ENCODE assay signal across 1 cellular context in genomic region chr7:149714910-149715471, GRCh38.
TF ChIP-seq lines count a peak whose summit lies in the region.

No MANE protein-coding gene starts in this region.

TF ChIP-seq in HepG2, 621 proteins besides CTCF, POLR2A, EP300 and RAD21 (continued from another document and continues in another):
- TF ChIP-seq GRHL1 (CRISPR knock-in tag; conservative IDR thresholded peaks at IDR 0.05) (no peak), RELA (CRISPR knock-in tag; IDR thresholded peaks at IDR 0.05) (peak; percentile 68; the same call in 1 of the 2 replicates), ZBTB7B (CRISPR knock-in tag; IDR thresholded peaks at IDR 0.05) (peak; percentile 55; the same call in 1 of the 2 replicates), SNAPC5 (CRISPR knock-in tag; IDR thresholded peaks at IDR 0.05; ENCODE audit: borderline replicate concordance) (no peak), ZNF337 (CRISPR knock-in tag; IDR thresholded peaks at IDR 0.05; ENCODE audit: borderline replicate concordance, low read depth) (no peak), ZNF607 (CRISPR knock-in tag; IDR thresholded peaks at IDR 0.05; ENCODE audit: borderline replicate concordance) (peak; percentile 62; the same call in 1 of the 2 replicates), ZC3H13 (CRISPR knock-in tag; IDR thresholded peaks at IDR 0.05) (no peak), ZBTB14 (CRISPR knock-in tag; IDR thresholded peaks at IDR 0.05) (peak; percentile 6; the same call in 1 of the 2 replicates), ZFYVE20 (CRISPR knock-in tag; IDR thresholded peaks at IDR 0.05; ENCODE audit: borderline replicate concordance, low read depth) (no peak), GATAD1 (CRISPR knock-in tag; IDR thresholded peaks at IDR 0.05) (peak; percentile 44), NCOR1 (IDR thresholded peaks at IDR 0.05; ENCODE audit: borderline replicate concordance, low read length) (no peak), TAF1 (CRISPR knock-in tag; IDR thresholded peaks at IDR 0.05) (0 out of 2 replicates have a peak, but pooled peaks have one; percentile 31), CHD4 (IDR thresholded peaks at IDR 0.05; ENCODE audit: borderline replicate concordance, low read length) (no peak), ZNF589 (CRISPR knock-in tag; conservative IDR thresholded peaks at IDR 0.05) (0 out of 2 replicates have a peak, but pooled peaks have one; percentile 42), ETV5 (CRISPR knock-in tag; IDR thresholded peaks at IDR 0.05; ENCODE audit: borderline replicate concordance) (no peak), ZSCAN31 (CRISPR knock-in tag; IDR thresholded peaks at IDR 0.05; ENCODE audit: low read depth) (peak; percentile 79; the same call in 1 of the 2 replicates), POLR2G (IDR thresholded peaks at IDR 0.05; ENCODE audit: low read depth, low read length) (0 out of 2 replicates have a peak, but pooled peaks have one; percentile 40), ZNF768 (CRISPR knock-in tag; IDR thresholded peaks at IDR 0.05) (0 out of 2 replicates have a peak, but pooled peaks have one; percentile 38), ZNF431 (CRISPR knock-in tag; IDR thresholded peaks at IDR 0.05; ENCODE audit: borderline replicate concordance, low read depth) (0 out of 2 replicates have a peak, but pooled peaks have one; percentile 11), NFRKB (IDR thresholded peaks at IDR 0.05) (no peak), GABPB1 (CRISPR knock-in tag; IDR thresholded peaks at IDR 0.05) (peak; percentile 80), ZFX (CRISPR knock-in tag; IDR thresholded peaks at IDR 0.05; ENCODE audit: low read depth) (peak; percentile 89), SIN3A (IDR thresholded peaks at IDR 0.05; ENCODE audit: borderline replicate concordance, low read depth, low read length) (peak; percentile 56; the same call in 1 of the 2 replicates), ZNF276 (CRISPR knock-in tag; IDR thresholded peaks at IDR 0.05; ENCODE audit: low read depth) (peak; percentile 23; the same call in 1 of the 2 replicates)
- TF ChIP-seq, protein P1, sequence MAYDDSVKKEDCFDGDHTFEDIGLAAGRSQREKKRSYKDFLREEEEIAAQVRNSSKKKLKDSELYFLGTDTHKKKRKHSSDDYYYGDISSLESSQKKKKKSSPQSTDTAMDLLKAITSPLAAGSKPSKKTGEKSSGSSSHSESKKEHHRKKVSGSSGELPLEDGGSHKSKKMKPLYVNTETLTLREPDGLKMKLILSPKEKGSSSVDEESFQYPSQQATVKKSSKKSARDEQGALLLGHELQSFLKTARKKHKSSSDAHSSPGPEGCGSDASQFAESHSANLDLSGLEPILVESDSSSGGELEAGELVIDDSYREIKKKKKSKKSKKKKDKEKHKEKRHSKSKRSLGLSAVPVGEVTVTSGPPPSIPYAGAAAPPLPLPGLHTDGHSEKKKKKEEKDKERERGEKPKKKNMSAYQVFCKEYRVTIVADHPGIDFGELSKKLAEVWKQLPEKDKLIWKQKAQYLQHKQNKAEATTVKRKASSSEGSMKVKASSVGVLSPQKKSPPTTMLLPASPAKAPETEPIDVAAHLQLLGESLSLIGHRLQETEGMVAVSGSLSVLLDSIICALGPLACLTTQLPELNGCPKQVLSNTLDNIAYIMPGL (CRISPR knock-in tag; IDR thresholded peaks at IDR 0.05; ENCODE audit: borderline replicate concordance in 1 of 2, low read depth in 1 of 2), result peak in 1 of 2 experiments; percentile 70; a peak in 2 of 4 replicates
- TF ChIP-seq, protein P2, sequence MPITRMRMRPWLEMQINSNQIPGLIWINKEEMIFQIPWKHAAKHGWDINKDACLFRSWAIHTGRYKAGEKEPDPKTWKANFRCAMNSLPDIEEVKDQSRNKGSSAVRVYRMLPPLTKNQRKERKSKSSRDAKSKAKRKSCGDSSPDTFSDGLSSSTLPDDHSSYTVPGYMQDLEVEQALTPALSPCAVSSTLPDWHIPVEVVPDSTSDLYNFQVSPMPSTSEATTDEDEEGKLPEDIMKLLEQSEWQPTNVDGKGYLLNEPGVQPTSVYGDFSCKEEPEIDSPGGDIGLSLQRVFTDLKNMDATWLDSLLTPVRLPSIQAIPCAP (CRISPR knock-in tag; IDR thresholded peaks at IDR 0.05; ENCODE audit: low read depth), result 0 out of 2 replicates have a peak, but pooled peaks have one; percentile 38
- TF ChIP-seq, protein P3, sequence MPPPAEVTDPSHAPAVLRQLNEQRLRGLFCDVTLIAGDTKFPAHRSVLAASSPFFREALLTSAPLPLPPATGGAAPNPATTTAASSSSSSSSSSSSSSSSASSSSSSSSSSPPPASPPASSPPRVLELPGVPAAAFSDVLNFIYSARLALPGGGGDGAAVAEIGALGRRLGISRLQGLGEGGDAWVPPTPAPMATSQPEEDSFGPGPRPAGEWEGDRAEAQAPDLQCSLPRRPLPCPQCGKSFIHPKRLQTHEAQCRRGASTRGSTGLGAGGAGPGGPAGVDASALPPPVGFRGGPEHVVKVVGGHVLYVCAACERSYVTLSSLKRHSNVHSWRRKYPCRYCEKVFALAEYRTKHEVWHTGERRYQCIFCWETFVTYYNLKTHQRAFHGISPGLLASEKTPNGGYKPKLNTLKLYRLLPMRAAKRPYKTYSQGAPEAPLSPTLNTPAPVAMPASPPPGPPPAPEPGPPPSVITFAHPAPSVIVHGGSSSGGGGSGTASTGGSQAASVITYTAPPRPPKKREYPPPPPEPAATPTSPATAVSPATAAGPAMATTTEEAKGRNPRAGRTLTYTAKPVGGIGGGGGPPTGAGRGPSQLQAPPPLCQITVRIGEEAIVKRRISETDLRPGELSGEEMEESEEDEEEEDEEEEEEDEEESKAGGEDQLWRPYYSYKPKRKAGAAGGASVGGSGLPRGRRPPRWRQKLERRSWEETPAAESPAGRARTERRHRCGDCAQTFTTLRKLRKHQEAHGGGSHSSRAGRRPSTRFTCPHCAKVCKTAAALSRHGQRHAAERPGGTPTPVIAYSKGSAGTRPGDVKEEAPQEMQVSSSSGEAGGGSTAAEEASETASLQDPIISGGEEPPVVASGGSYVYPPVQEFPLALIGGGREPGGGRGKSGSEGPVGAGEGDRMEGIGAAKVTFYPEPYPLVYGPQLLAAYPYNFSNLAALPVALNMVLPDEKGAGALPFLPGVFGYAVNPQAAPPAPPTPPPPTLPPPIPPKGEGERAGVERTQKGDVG (CRISPR knock-in tag; IDR thresholded peaks at IDR 0.05; ENCODE audit: borderline replicate concordance), result no peak
- TF ChIP-seq, protein P4, sequence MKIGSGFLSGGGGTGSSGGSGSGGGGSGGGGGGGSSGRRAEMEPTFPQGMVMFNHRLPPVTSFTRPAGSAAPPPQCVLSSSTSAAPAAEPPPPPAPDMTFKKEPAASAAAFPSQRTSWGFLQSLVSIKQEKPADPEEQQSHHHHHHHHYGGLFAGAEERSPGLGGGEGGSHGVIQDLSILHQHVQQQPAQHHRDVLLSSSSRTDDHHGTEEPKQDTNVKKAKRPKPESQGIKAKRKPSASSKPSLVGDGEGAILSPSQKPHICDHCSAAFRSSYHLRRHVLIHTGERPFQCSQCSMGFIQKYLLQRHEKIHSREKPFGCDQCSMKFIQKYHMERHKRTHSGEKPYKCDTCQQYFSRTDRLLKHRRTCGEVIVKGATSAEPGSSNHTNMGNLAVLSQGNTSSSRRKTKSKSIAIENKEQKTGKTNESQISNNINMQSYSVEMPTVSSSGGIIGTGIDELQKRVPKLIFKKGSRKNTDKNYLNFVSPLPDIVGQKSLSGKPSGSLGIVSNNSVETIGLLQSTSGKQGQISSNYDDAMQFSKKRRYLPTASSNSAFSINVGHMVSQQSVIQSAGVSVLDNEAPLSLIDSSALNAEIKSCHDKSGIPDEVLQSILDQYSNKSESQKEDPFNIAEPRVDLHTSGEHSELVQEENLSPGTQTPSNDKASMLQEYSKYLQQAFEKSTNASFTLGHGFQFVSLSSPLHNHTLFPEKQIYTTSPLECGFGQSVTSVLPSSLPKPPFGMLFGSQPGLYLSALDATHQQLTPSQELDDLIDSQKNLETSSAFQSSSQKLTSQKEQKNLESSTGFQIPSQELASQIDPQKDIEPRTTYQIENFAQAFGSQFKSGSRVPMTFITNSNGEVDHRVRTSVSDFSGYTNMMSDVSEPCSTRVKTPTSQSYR (CRISPR knock-in tag; IDR thresholded peaks at IDR 0.05; ENCODE audit: borderline replicate concordance), result 0 out of 2 replicates have a peak, but pooled peaks have one; percentile 24
- TF ChIP-seq, protein P5, sequence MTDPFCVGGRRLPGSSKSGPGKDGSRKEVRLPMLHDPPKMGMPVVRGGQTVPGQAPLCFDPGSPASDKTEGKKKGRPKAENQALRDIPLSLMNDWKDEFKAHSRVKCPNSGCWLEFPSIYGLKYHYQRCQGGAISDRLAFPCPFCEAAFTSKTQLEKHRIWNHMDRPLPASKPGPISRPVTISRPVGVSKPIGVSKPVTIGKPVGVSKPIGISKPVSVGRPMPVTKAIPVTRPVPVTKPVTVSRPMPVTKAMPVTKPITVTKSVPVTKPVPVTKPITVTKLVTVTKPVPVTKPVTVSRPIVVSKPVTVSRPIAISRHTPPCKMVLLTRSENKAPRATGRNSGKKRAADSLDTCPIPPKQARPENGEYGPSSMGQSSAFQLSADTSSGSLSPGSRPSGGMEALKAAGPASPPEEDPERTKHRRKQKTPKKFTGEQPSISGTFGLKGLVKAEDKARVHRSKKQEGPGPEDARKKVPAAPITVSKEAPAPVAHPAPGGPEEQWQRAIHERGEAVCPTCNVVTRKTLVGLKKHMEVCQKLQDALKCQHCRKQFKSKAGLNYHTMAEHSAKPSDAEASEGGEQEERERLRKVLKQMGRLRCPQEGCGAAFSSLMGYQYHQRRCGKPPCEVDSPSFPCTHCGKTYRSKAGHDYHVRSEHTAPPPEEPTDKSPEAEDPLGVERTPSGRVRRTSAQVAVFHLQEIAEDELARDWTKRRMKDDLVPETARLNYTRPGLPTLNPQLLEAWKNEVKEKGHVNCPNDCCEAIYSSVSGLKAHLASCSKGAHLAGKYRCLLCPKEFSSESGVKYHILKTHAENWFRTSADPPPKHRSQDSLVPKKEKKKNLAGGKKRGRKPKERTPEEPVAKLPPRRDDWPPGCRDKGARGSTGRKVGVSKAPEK (CRISPR knock-in tag; IDR thresholded peaks at IDR 0.05; ENCODE audit: borderline replicate concordance), result no peak
